17 cellular contexts compared by ENCODE assay signal in genomic region chr2:16568998-16569397, GRCh38.
"Had no signal": no experiment of that assay in that cellular context is flagged by ENCODE, and none has a peak within 500 bp of the region (broad histone marks: within the 10 kb centered on the region; RNA-seq: fewer than 3 reads in every experiment).

No MANE protein-coding gene starts in this region.

- H3K4me3 ChIP-seq: adrenal gland, sigmoid colon had no signal

- DNase-seq: activated CD4-positive, alpha-beta T cell treated with anti-CD3 and anti-CD28 coated beads, Interleukin-2, amount 50 U/mL, for 1 hour; activated CD4-positive, CD25-positive, alpha-beta regulatory T cell; activated naive CD4-positive, alpha-beta T cell treated with anti-CD3 and anti-CD28 coated beads, Interleukin-2, amount 50 U/mL, for 16 hours; adrenal gland; brain microvascular endothelial cell; endodermal cell; erythroblast; hypothalamus; naive B cell; nucleus accumbens; sigmoid colon; stimulated activated CD4-positive, alpha-beta T cell treated with anti-CD3 and anti-CD28 coated beads, Interleukin-2, amount 100 ng/mL, for 48 hours; stimulated activated naive CD4-positive, alpha-beta T cell treated with Interleukin-2 at 50 U/mL for 16 hours; trophoblast cell had no signal

- H3K27me3 ChIP-seq: adrenal gland, brain microvascular endothelial cell, sigmoid colon had no signal

- H3K27ac Mint-ChIP-seq: endodermal cell; naive B cell; T-helper 1 cell treated with Interleukin-12 subunit alpha and Interleukin-12 subunit beta and Interleukin-4 antibody, amounts not matched to agents 30 μg/mL and 1 μg/mL, for 36 hours had no signal

- H3K36me3 ChIP-seq: brain microvascular endothelial cell had no signal

- H3K4me1 ChIP-seq: adrenal gland, sigmoid colon had no signal

- ATAC-seq: SK-N-SH treated with all-trans-retinoic acid at 6 μM for 48 hours had no signal

- H3K27me3 Mint-ChIP-seq: naive B cell, progenitor cell of endocrine pancreas had no signal

- H3K27ac ChIP-seq: adrenal gland, brain microvascular endothelial cell, sigmoid colon had no signal

- H3K4me3 Mint-ChIP-seq: endodermal cell; naive B cell; T-helper 1 cell treated with Interleukin-12 subunit alpha and Interleukin-12 subunit beta and Interleukin-4 antibody, amounts not matched to agents 30 μg/mL and 1 μg/mL, for 36 hours had no signal

- H3K9me3 Mint-ChIP-seq: T-helper 1 cell treated with Interleukin-12 subunit alpha and Interleukin-12 subunit beta and Interleukin-4 antibody, amounts not matched to agents 30 μg/mL and 1 μg/mL, for 36 hours had no signal

- H3K9me3 ChIP-seq: adrenal gland, sigmoid colon had no signal
